Comparison of ENCODE assay signal across 8 cellular contexts in genomic region chr2:199228887-199229819, GRCh38.
A peak's percentile ranks its signal among the peaks of the same experiment; 100 is the strongest.
DNase-seq lines count a peak whose midpoint lies in the region; ATAC-seq lines count a peak whose summit lies in the region.

No MANE protein-coding gene starts in this region.

- peaks cover 0 to 3% (median 2%) of the 10 kb centered on the region in 3 donors for H3K9me3 Mint-ChIP-seq in T-cell

- ATAC-seq in GM18498 (IDR thresholded peaks at IDR 0.05; ENCODE audit: unreplicated experiment) (peak; percentile 86), GM21723 (IDR thresholded peaks at IDR 0.05; ENCODE audit: unreplicated experiment) (peak; percentile 51), T-cell (replicated peaks in 1 of 4) (no peak)

- no peak overlapping the region for H3K27ac Mint-ChIP-seq in T-cell

- POLR2A ChIA-PET in T-cell (lab: Charles Lee) = no interaction called here

- H3K4me3 Mint-ChIP-seq in T-cell = no peak overlapping the region

- no peaks in the 10 kb centered on the region for H3K4me1 Mint-ChIP-seq in T-cell

- DNase-seq in Kasumi-1 (lab: John Stamatoyannopoulos, UW) (peak; percentile 99), amniotic stem cell (lab: John Stamatoyannopoulos, UW) (peak; percentile 89), dermis blood vessel endothelial cell (no peak), T-cell (no peak), DMS153 treated with DMSO at 0.1 percent for 48 hours (lab: John Stamatoyannopoulos, UW; ENCODE audit: unreplicated experiment) (no peak), HT-29 (ENCODE audit: low spot score) (no peak)

- CTCF ChIA-PET in T-cell (lab: Charles Lee) = no interaction called here

- H3K36me3 Mint-ChIP-seq in T-cell = no peaks in the 10 kb centered on the region

- no peaks in the 10 kb centered on the region for H3K27me3 Mint-ChIP-seq in T-cell

Comparison
In these comparisons a context has a peak if more than half of its experiments do, and no peak if none do; other contexts are left out.
1. ATAC-seq: peak in GM18498 (single experiment) and GM21723 (single experiment); none in T-cell (0 of 4).
2. DNase-seq: peak in Kasumi-1 (2 of 2) and amniotic stem cell (single experiment); none in dermis blood vessel endothelial cell (single experiment), T-cell (0 of 34), DMS153 treated with DMSO at 0.1 percent for 48 hours (single experiment) and HT-29 (single experiment).